Comparison of ENCODE assay signal across 15 cellular contexts in genomic region chr3:30248423-30248822, GRCh38.
DNase-seq lines count a peak whose midpoint lies in the region; ATAC-seq, FAIRE-seq and TF ChIP-seq lines count a peak whose summit lies in the region.
"Had no signal": no experiment of that assay in that cellular context is flagged by ENCODE, and none has a peak within 500 bp of the region (broad histone marks: within the 10 kb centered on the region; RNA-seq: fewer than 3 reads in every experiment).

No MANE protein-coding gene starts in this region.

- no peaks in the 10 kb centered on the region for H3K79me2 ChIP-seq in astrocyte (ENCODE audit: insufficient read depth, low read length)

- ATAC-seq in GM18868 (IDR thresholded peaks at IDR 0.05; ENCODE audit: unreplicated experiment) (peak; percentile 85), GM21447 (IDR thresholded peaks at IDR 0.05; ENCODE audit: unreplicated experiment) (peak; percentile 91), HG03097 (IDR thresholded peaks at IDR 0.05; ENCODE audit: low FRiP score, unreplicated experiment) (peak; percentile 93)

- no peak overlapping the region for H3K9ac ChIP-seq in astrocyte (ENCODE audit: low read length)

- no peak overlapping the region for H3K4me2 ChIP-seq in astrocyte (ENCODE audit: low read length)

- no peak for TF ChIP-seq CTCF in astrocyte (IDR thresholded peaks at IDR 0.05; ENCODE audit: insufficient read depth, low read depth, low read length)

- H3K27me3 Mint-ChIP-seq in astrocyte (ENCODE audit: low read depth, unreplicated experiment), result no peaks in the 10 kb centered on the region

- H3K36me3 ChIP-seq in astrocyte (ENCODE audit: insufficient read depth, low read length), result no peaks in the 10 kb centered on the region
- H3K36me3 ChIP-seq: neutrophil, suprapubic skin had no signal

- no peak overlapping the region for H3K27ac Mint-ChIP-seq in astrocyte (ENCODE audit: unreplicated experiment)

- H3K27me3 ChIP-seq in astrocyte (ENCODE audit: insufficient read depth, low read length), result no peaks in the 10 kb centered on the region
- H3K27me3 ChIP-seq: neutrophil, suprapubic skin had no signal

- peaks cover 1% of the 10 kb centered on the region for H3K36me3 Mint-ChIP-seq in astrocyte (ENCODE audit: low read depth, unreplicated experiment)

- peak; percentile 32 for FAIRE-seq in astrocyte (lab: Jason Lieb, UNC)
- FAIRE-seq: H1 had no signal

- H3K27ac ChIP-seq in astrocyte (ENCODE audit: low read depth, low read length), result no peak overlapping the region
- H3K27ac ChIP-seq: neutrophil, suprapubic skin had no signal

- no peaks in the 10 kb centered on the region for H3K4me1 ChIP-seq in astrocyte (ENCODE audit: insufficient read depth, low read length)
- H3K4me1 ChIP-seq: suprapubic skin had no signal

- no peak overlapping the region for H3K4me3 ChIP-seq in astrocyte (ENCODE audit: insufficient read depth, low read depth, low read length)
- H3K4me3 ChIP-seq: suprapubic skin had no signal

- DNase-seq in astrocyte (ENCODE audit: low read depth), result no peak
- DNase-seq in DMS 273 (lab: John Stamatoyannopoulos, UW; ENCODE audit: unreplicated experiment), result no peak
- no peak for DNase-seq in superior temporal gyrus (ENCODE audit: extremely low spot score)
- DNase-seq in NCI-H1048 (lab: John Stamatoyannopoulos, UW), result no peak
- DNase-seq in activated gamma-delta T cell treated with Interleukin-2 at 50 U/mL for 16 hours, result no peak
- DNase-seq: DMS153; NCI-H748 treated with DMSO at 0.1 percent for 48 hours; stimulated activated CD4-positive, alpha-beta T cell treated with anti-CD3 and anti-CD28 coated beads, Interleukin-2, amount 100 ng/mL, for 48 hours had no signal

- H4K20me1 ChIP-seq in astrocyte (ENCODE audit: insufficient read depth, low read length), result no peaks in the 10 kb centered on the region

- H3K4me1 Mint-ChIP-seq in astrocyte (ENCODE audit: low read depth, unreplicated experiment), result peaks cover under 1% of the 10 kb centered on the region

- no peaks in the 10 kb centered on the region for H3K9me3 ChIP-seq in astrocyte (ENCODE audit: insufficient read depth, low read depth, low read length)
- H3K9me3 ChIP-seq: neutrophil, suprapubic skin had no signal

- H3K9me3 Mint-ChIP-seq in astrocyte (ENCODE audit: unreplicated experiment), result peaks cover 2% of the 10 kb centered on the region
- H3K9me3 Mint-ChIP-seq: central memory CD8-positive, alpha-beta T cell had no signal

- H2AFZ ChIP-seq in astrocyte (ENCODE audit: low read depth, low read length), result no peak overlapping the region

- H3K4me3 Mint-ChIP-seq in astrocyte (ENCODE audit: unreplicated experiment), result no peak overlapping the region
- H3K4me3 Mint-ChIP-seq: central memory CD8-positive, alpha-beta T cell had no signal
